14 cellular contexts compared by ENCODE assay signal in the genomic region with DNA sequence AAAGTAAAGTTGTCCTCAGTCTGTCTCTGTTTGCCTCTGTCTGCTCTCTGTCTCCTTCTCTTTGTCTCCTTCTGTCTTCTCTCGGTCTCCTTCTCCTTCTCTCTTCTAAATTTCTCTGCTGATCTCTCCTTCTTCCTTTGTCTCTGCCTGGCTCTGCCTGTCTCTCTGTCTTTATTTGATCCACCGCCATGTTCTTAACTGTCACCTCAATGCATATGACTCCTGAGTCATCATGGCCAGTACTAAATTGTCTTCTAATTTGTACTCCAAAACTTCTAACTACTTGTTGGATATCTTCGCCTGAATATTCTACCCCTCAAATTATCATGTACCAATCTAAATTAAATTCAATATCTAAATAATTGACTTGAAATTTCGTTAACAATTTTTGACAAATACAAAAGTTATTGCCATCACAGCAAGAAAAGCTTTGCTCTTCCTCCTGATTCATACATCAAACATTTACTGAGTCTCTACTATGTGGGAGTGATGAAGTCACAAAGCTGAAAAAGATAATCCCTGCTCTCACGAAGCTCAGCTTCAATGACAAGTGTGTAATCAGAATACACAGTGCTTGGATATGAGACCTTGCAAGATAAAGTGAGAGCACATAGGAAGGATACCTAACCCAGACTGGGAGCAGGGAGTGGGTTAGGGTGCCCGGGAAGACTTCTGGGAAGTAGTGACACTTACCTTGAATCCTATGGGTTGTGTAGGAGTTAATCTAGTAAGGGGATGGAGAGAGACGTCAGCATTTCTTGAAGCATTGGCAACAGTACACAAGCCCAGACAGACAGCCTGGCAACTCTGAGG.
DNase-seq lines count a peak whose midpoint lies in the region; ATAC-seq, FAIRE-seq and TF ChIP-seq lines count a peak whose summit lies in the region.
"Had no signal": no experiment of that assay in that cellular context is flagged by ENCODE, and none has a peak within 500 bp of the region (broad histone marks: within the 10 kb centered on the region; RNA-seq: fewer than 3 reads in every experiment).

No MANE protein-coding gene starts in this region.

- H3K4me3 Mint-ChIP-seq in T-helper 2 cell treated with Interferon-gamma antibody and Interleukin-4, amounts not matched to agents 5 μg/mL and 100 μg/mL, for 36 hours = no peak overlapping the region

- no peaks in the 10 kb centered on the region for H3K36me3 Mint-ChIP-seq in T-helper 2 cell treated with Interferon-gamma antibody and Interleukin-4, amounts not matched to agents 5 μg/mL and 100 μg/mL, for 36 hours (ENCODE audit: low read depth)

- H3K4me3 ChIP-seq in skeletal muscle cell (ENCODE audit: low read depth, low read length) = no peak overlapping the region
- H3K4me3 ChIP-seq: cardiac muscle cell, thyroid gland had no signal

- peak; percentile 71 for ATAC-seq in esophagus mucosa
- no peak for ATAC-seq in HG03196 (IDR thresholded peaks at IDR 0.05; ENCODE audit: unreplicated experiment)
- ATAC-seq: sciatic nerve had no signal

- TF ChIP-seq POLR2A in erythroblast (IDR thresholded peaks at IDR 0.05; ENCODE audit: low read length) = no peak

- peak; percentile 87 for FAIRE-seq in RCC 7860 (lab: Jason Lieb, UNC)

- H3K9me3 Mint-ChIP-seq in T-helper 2 cell treated with Interferon-gamma antibody and Interleukin-4, amounts not matched to agents 5 μg/mL and 100 μg/mL, for 36 hours = no peaks in the 10 kb centered on the region

- peak; percentile 22 for DNase-seq in T-helper 2 cell treated with Interferon-gamma antibody and Interleukin-4, amounts not matched to agents 5 μg/mL and 100 μg/mL, for 36 hours (ENCODE audit: low spot score)
- DNase-seq in T-helper 2 cell = no peak
- peak; percentile 92 for DNase-seq in RCC 7860 (ENCODE audit: low spot score)
- peak; percentile 70 for DNase-seq in skeletal muscle cell (ENCODE audit: low read depth)
- DNase-seq in SKM-1 (lab: John Stamatoyannopoulos, UW; ENCODE audit: unreplicated experiment) = no peak
- DNase-seq in erythroblast (lab: John Stamatoyannopoulos, UW) = no peak
- DNase-seq: 8988T, DMS79, Kasumi-1, thyroid gland had no signal

- peaks cover 21% of the 10 kb centered on the region for H3K4me1 Mint-ChIP-seq in T-helper 2 cell treated with Interferon-gamma antibody and Interleukin-4, amounts not matched to agents 5 μg/mL and 100 μg/mL, for 36 hours (ENCODE audit: low read depth)

- H3K27ac Mint-ChIP-seq in T-helper 2 cell treated with Interferon-gamma antibody and Interleukin-4, amounts not matched to agents 5 μg/mL and 100 μg/mL, for 36 hours = no peak overlapping the region

- no peaks in the 10 kb centered on the region for H3K27me3 Mint-ChIP-seq in T-helper 2 cell treated with Interferon-gamma antibody and Interleukin-4, amounts not matched to agents 5 μg/mL and 100 μg/mL, for 36 hours (ENCODE audit: low read depth)

Comparison
In these comparisons a context has a peak if more than half of its experiments do, and no peak if none do; other contexts are left out.
1. DNase-seq: peak in T-helper 2 cell treated with Interferon-gamma antibody and Interleukin-4, amounts not matched to agents 5 μg/mL and 100 μg/mL, for 36 hours (single experiment), RCC 7860 (single experiment) and skeletal muscle cell (single experiment); none in T-helper 2 cell (0 of 5), SKM-1 (single experiment) and erythroblast (0 of 2).